In genomic region chr21:26843912-26844257, GRCh38 we compare ENCODE assay signal across 8 cellular contexts. TPM values are rescaled to one million over a fixed set of nuclear protein-coding genes. Genes with fewer than 3 reads are reported as not detected.
A peak's percentile ranks its signal among the peaks of the same experiment; 100 is the strongest.
DNase-seq lines count a peak whose midpoint lies in the region; ATAC-seq and TF ChIP-seq lines count a peak whose summit lies in the region.

No MANE protein-coding gene starts in this region.

- BruUV-seq in Caco-2 (replicated peaks; lab: Mats Ljungman, UMichigan): no TSS peak

- H4K91ac ChIP-seq in H9 (ENCODE audit: insufficient read length, low read depth, low read length): no peak overlapping the region

- DNase-seq in H9 (no peak), SJSA1 (ENCODE audit: low read depth in 1 of 2, low spot score in 2 of 2) (peak; percentile 56 to 62), fibroblast of mammary gland (ENCODE audit: low read depth) (peak; percentile 67), osteocyte (ENCODE audit: extremely low spot score, unreplicated experiment) (no peak), GDM1 (lab: John Stamatoyannopoulos, UW) (no peak), Caco-2 (no peak)

- H3K27ac ChIP-seq in H9 (ENCODE audit: insufficient read length, low read depth, low read length) (no peak overlapping the region), SJSA1 (peak overlapping the region; percentile 78)

- no peak overlapping the region for H2BK15ac ChIP-seq in H9 (ENCODE audit: low read depth, low read length)

- intact Hi-C loops in Caco-2 (cut with micrococcal nuclease; ENCODE audit: unreplicated experiment): no loop called here

- peaks cover 8% of the 10 kb centered on the region; the same call in 1 of the 2 replicates for H3K79me2 ChIP-seq in H9 (ENCODE audit: insufficient read depth, low read length)

- H2BK5ac ChIP-seq in H9 (ENCODE audit: insufficient read length, low read length): no peak overlapping the region

- no peak overlapping the region for H2BK20ac ChIP-seq in H9 (ENCODE audit: low read depth, low read length, poor library complexity, severe bottlenecking)

- peak overlapping the region; percentile 69 for H3K9ac ChIP-seq in H9 (ENCODE audit: extremely low read depth, insufficient read length, low read length)

- peaks cover 32 to 38% (median 37%) of the 10 kb centered on the region in 3 experiments for H3K36me3 Mint-ChIP-seq in H9 (ENCODE audit: insufficient read depth in 1 of 3, low read depth in 3 of 3)
- H3K36me3 Mint-ChIP-seq in osteocyte (ENCODE audit: unreplicated experiment): peaks cover 23% of the 10 kb centered on the region
- no peaks in the 10 kb centered on the region for H3K36me3 Mint-ChIP-seq in Caco-2 (ENCODE audit: insufficient read depth, unreplicated experiment)

- H3K4me1 ChIP-seq in H9 (ENCODE audit: insufficient read depth, low read length): 0 out of 2 replicates have a peak, but pooled peaks cover 4% of the 10 kb centered on the region
- peaks cover 25% of the 10 kb centered on the region for H3K4me1 ChIP-seq in SJSA1 (replicated peaks)
- H3K4me1 ChIP-seq in Caco-2: no peaks in the 10 kb centered on the region

- peak overlapping the region; percentile 80 for H3K18ac ChIP-seq in H9 (ENCODE audit: insufficient read length, low read depth, low read length)

- peak overlapping the region; percentile 91 for H3K4me2 ChIP-seq in H9 (ENCODE audit: insufficient read depth, insufficient read length, low read length)

- no peaks in the 10 kb centered on the region for H3K79me1 ChIP-seq in H9 (ENCODE audit: insufficient read depth, low read depth, low read length, poor library complexity, severe bottlenecking)

- H3K56ac ChIP-seq in H9 (ENCODE audit: insufficient read length, low read depth, low read length): no peak overlapping the region

- H3K27me3 Mint-ChIP-seq in H9 (ENCODE audit: low read depth): peaks cover 26% of the 10 kb centered on the region
- H3K27me3 Mint-ChIP-seq in osteocyte (ENCODE audit: unreplicated experiment): no peaks in the 10 kb centered on the region
- no peaks in the 10 kb centered on the region for H3K27me3 Mint-ChIP-seq in Caco-2 (ENCODE audit: insufficient read depth, unreplicated experiment)

- H4K8ac ChIP-seq in H9 (replicated peaks; ENCODE audit: insufficient read length, low read depth, low read length): no peak overlapping the region

- no peaks in the 10 kb centered on the region for H4K20me1 ChIP-seq in H9 (ENCODE audit: control insufficient read depth, insufficient read depth, insufficient read length)

- H2BK120ac ChIP-seq in H9 (ENCODE audit: low read depth, low read length, poor library complexity, severe bottlenecking): no peak overlapping the region

- H3T11ph ChIP-seq in H9 (ENCODE audit: low read length): no peak overlapping the region

- peaks cover 0 to 2% of the 10 kb centered on the region in 2 experiments; a peak in 3 of 5 replicates for H3K9me3 Mint-ChIP-seq in H9
- H3K9me3 Mint-ChIP-seq in osteocyte (ENCODE audit: unreplicated experiment): no peaks in the 10 kb centered on the region
- H3K9me3 Mint-ChIP-seq in Caco-2 (ENCODE audit: unreplicated experiment): peaks cover 18% of the 10 kb centered on the region

- TF ChIP-seq CTCF in H9 (conservative IDR thresholded peaks at IDR 0.05) (no peak), fibroblast of mammary gland (conservative IDR thresholded peaks at IDR 0.05; ENCODE audit: control insufficient read depth, insufficient read depth, low read depth, low read length) (peak; percentile 19), osteocyte (IDR thresholded peaks at IDR 0.05) (no peak), Caco-2 (IDR thresholded peaks at IDR 0.05; ENCODE audit: insufficient read depth in 1 of 2, low read depth in 1 of 2, low read length in 1 of 2, severe bottlenecking in 1 of 2, unreplicated experiment in 1 of 2) (no peak)

- peak overlapping the region; percentile 49; the same call in 1 of the 2 replicates for H3K14ac ChIP-seq in H9 (ENCODE audit: insufficient read depth, low read length)

- no peak overlapping the region for H2AK5ac ChIP-seq in H9 (ENCODE audit: insufficient read length, low read length)

- no peak overlapping the region for H4K5ac ChIP-seq in H9 (ENCODE audit: insufficient read length, low read depth, low read length)

- no peak overlapping the region for H2AFZ ChIP-seq in H9 (ENCODE audit: low read length)

- H3K23ac ChIP-seq in H9 (ENCODE audit: insufficient read length, low read depth, low read length): no peak overlapping the region

- H3K9me3 ChIP-seq in H9 (ENCODE audit: control insufficient read depth, low read depth, low read length) (no peaks in the 10 kb centered on the region), SJSA1 (replicated peaks) (no peaks in the 10 kb centered on the region), Caco-2 (no peaks in the 10 kb centered on the region)

- H3K27me3 ChIP-seq in H9 (ENCODE audit: insufficient read depth, low read length) (no peaks in the 10 kb centered on the region; the same call in 1 of the 2 replicates), SJSA1 (replicated peaks) (no peaks in the 10 kb centered on the region), Caco-2 (replicated peaks; ENCODE audit: control insufficient read depth, insufficient read depth, low read length) (no peaks in the 10 kb centered on the region)

- H3K4me3 Mint-ChIP-seq in H9 (peak overlapping the region; percentile 83 to 89), osteocyte (ENCODE audit: unreplicated experiment) (peak overlapping the region; percentile 90), Caco-2 (ENCODE audit: unreplicated experiment) (no peak overlapping the region)

- no peak overlapping the region for H3K4ac ChIP-seq in H9 (ENCODE audit: low read depth, low read length)

- ATAC-seq in GM18873 (IDR thresholded peaks at IDR 0.05; ENCODE audit: low FRiP score, unreplicated experiment): no peak
- ATAC-seq in activated CD4-positive, CD25-positive, alpha-beta regulatory T cell treated with anti-CD3 and anti-CD28 coated beads, Interleukin-2, amount 50 U/mL, for 24 hours: no peak

- CTCF ChIA-PET in Caco-2 (lab: Charles Lee): no interaction called here

- POLR2A ChIA-PET in Caco-2 (lab: Charles Lee): no interaction called here

- no peak overlapping the region for H2BK12ac ChIP-seq in H9 (ENCODE audit: insufficient read length, low read depth, low read length)

- H3K27ac Mint-ChIP-seq in H9: peak overlapping the region in 1 of 3 experiments; percentile 90; a peak in 2 of 7 replicates
- H3K27ac Mint-ChIP-seq in osteocyte (ENCODE audit: unreplicated experiment): peak overlapping the region; percentile 95
- H3K27ac Mint-ChIP-seq in Caco-2 (ENCODE audit: unreplicated experiment): no peak overlapping the region

- H3K4me3 ChIP-seq in SJSA1 (peak overlapping the region; percentile 77), fibroblast of mammary gland (ENCODE audit: control insufficient read depth, low read depth, low read length) (peak overlapping the region; percentile 89), Caco-2 (ENCODE audit: low read depth, low read length) (no peak overlapping the region)

- H3K36me3 ChIP-seq in SJSA1 (peaks cover 53% of the 10 kb centered on the region), Caco-2 (ENCODE audit: control insufficient read depth, insufficient read depth, low read length) (no peaks in the 10 kb centered on the region)

- peaks cover 23% of the 10 kb centered on the region for H3K23me2 ChIP-seq in H9 (ENCODE audit: insufficient read length, low read depth, low read length, poor library complexity, severe bottlenecking)

- H3K4me1 Mint-ChIP-seq in H9 (peaks cover 28 to 29% of the 10 kb centered on the region in 2 experiments), osteocyte (ENCODE audit: unreplicated experiment) (peaks cover 24% of the 10 kb centered on the region), Caco-2 (ENCODE audit: low read depth, unreplicated experiment) (no peaks in the 10 kb centered on the region)

- WGBS in H9 (ENCODE audit: extremely low coverage, insufficient read length, low lambda C conversion rate): no CpG with 5 or more reads among the region's 12 CpGs

RNA-seq across cellular contexts. Expression of gene ADAMTS1, which starts 1.3 kb away (rescaled TPM):
- total RNA-seq in H9 (2021) (17.8 and 17.9 TPM in 2 replicates), osteocyte (38.0 and 40.3 TPM in 2 replicates), Caco-2 (2022) (not detected in 2 replicates)
- 57.6 and 69.7 TPM in 2 replicates for total RNA-seq in SJSA1 (2014; rRNA removed; shearing (Covaris generic))

Comparison
In these comparisons a context has a peak if more than half of its experiments do, and no peak if none do; other contexts are left out.
1. DNase-seq: peak in SJSA1 (2 of 2) and fibroblast of mammary gland (single experiment); none in H9 (single experiment), osteocyte (single experiment), GDM1 (single experiment) and Caco-2 (0 of 2).
2. RNA of gene ADAMTS1, which starts 1.3 kb away (total RNA-seq): 57.6 to 69.7 TPM in SJSA1, 38.0 to 40.3 TPM in osteocyte and 17.8 to 17.9 TPM in H9; not detected in Caco-2; every median in the first group is over 10 times any median in the second.